ENCODE assay signal across 1 cellular context in genomic region chr11:14974723-14975587, GRCh38.
TF ChIP-seq lines count a peak whose summit lies in the region.

No MANE protein-coding gene starts in this region.

TF ChIP-seq in K562, 482 proteins besides CTCF, POLR2A, EP300 and RAD21 (continued from another document):
- TF ChIP-seq AFF4 (CRISPR knock-in tag; IDR thresholded peaks at IDR 0.05) (no peak), MNT (conservative IDR thresholded peaks at IDR 0.05) (no peak), RNF2 (IDR thresholded peaks at IDR 0.05) (peak; percentile 16; the same call in 1 of the 2 replicates), FOXA3 (CRISPR knock-in tag; conservative IDR thresholded peaks at IDR 0.05 in 1 of 2, IDR thresholded peaks at IDR 0.05 in 1 of 2) (no peak), MEIS2 (IDR thresholded peaks at IDR 0.05; ENCODE audit: partially characterized antibody) (peak; percentile 69), KLF13 (tag; IDR thresholded peaks at IDR 0.05; ENCODE audit: borderline replicate concordance, low read depth) (no peak), TSHZ1 (CRISPR knock-in tag; IDR thresholded peaks at IDR 0.05) (no peak), ZNF217 (CRISPR knock-in tag; IDR thresholded peaks at IDR 0.05) (no peak), USF2 (CRISPR knock-in tag; IDR thresholded peaks at IDR 0.05) (no peak), HSF4 (CRISPR knock-in tag; IDR thresholded peaks at IDR 0.05; ENCODE audit: borderline replicate concordance) (no peak), PBX2 (CRISPR knock-in tag; IDR thresholded peaks at IDR 0.05; ENCODE audit: low read depth) (no peak), PBX2 (tag; conservative IDR thresholded peaks at IDR 0.05; ENCODE audit: low read depth) (0 out of 2 replicates have a peak, but pooled peaks have one; percentile 45), ZBED1 (IDR thresholded peaks at IDR 0.05) (no peak), ZSCAN32 (CRISPR knock-in tag; IDR thresholded peaks at IDR 0.05) (no peak), NRF1 (conservative IDR thresholded peaks at IDR 0.05 in 1 of 2, IDR thresholded peaks at IDR 0.05 in 1 of 2) (0 out of 4 replicates have a peak, but pooled peaks of 1 of the 2 experiments have one; percentile 9), C11orf30 (IDR thresholded peaks at IDR 0.05; ENCODE audit: low read depth) (peak; percentile 43; the same call in 1 of the 2 replicates), ID3 (CRISPR knock-in tag; IDR thresholded peaks at IDR 0.05) (no peak), ID3 (tag; IDR thresholded peaks at IDR 0.05) (no peak), ZC3H8 (IDR thresholded peaks at IDR 0.05) (no peak), ARID4B (CRISPR knock-in tag; IDR thresholded peaks at IDR 0.05) (no peak), ZBTB26 (CRISPR knock-in tag; IDR thresholded peaks at IDR 0.05) (no peak), ZNF263 (CRISPR knock-in tag; IDR thresholded peaks at IDR 0.05; ENCODE audit: borderline replicate concordance) (no peak), ZFP36 (IDR thresholded peaks at IDR 0.05; ENCODE audit: low read depth, low read length, partially characterized antibody) (peak; percentile 21), SNRNP70 (optimal IDR thresholded peaks at IDR 0.05; ENCODE audit: low read depth, low read length) (no peak), ZFPM2 (CRISPR knock-in tag; IDR thresholded peaks at IDR 0.05) (no peak), HIVEP1 (CRISPR knock-in tag; IDR thresholded peaks at IDR 0.05) (no peak), BMI1 (IDR thresholded peaks at IDR 0.05; ENCODE audit: low read length) (0 out of 2 replicates have a peak, but pooled peaks have one; percentile 12)
